In genomic region chr6:157239671-157240058, GRCh38 we compare ENCODE assay signal across 14 cellular contexts.
DNase-seq lines count a peak whose midpoint lies in the region; ATAC-seq, FAIRE-seq and TF ChIP-seq lines count a peak whose summit lies in the region.
"Had no signal": no experiment of that assay in that cellular context is flagged by ENCODE, and none has a peak within 500 bp of the region (broad histone marks: within the 10 kb centered on the region; RNA-seq: fewer than 3 reads in every experiment).

No MANE protein-coding gene starts in this region.

- ATAC-seq in gastroesophageal sphincter = no peak
- ATAC-seq in GM18519 (IDR thresholded peaks at IDR 0.05; ENCODE audit: low FRiP score, unreplicated experiment) = no peak
- ATAC-seq in GM21825 (IDR thresholded peaks at IDR 0.05; ENCODE audit: unreplicated experiment) = no peak
- ATAC-seq in GM18498 (IDR thresholded peaks at IDR 0.05; ENCODE audit: unreplicated experiment) = no peak

- H3K27me3 ChIP-seq in Peyer's patch (no peaks in the 10 kb centered on the region), gastroesophageal sphincter (no peaks in the 10 kb centered on the region), smooth muscle cell (ENCODE audit: low read depth) (peaks cover 33% of the 10 kb centered on the region)

- H3K9ac ChIP-seq in smooth muscle cell (ENCODE audit: low read depth) = no peak overlapping the region

- no peak for TF ChIP-seq POLR2A in Peyer's patch (IDR thresholded peaks at IDR 0.05)
- no peak for TF ChIP-seq POLR2A in gastroesophageal sphincter (IDR thresholded peaks at IDR 0.05)

- H3K4me1 ChIP-seq in Peyer's patch (peaks cover 0 to 41% (median 13%) of the 10 kb centered on the region in 4 donors), gastroesophageal sphincter (peaks cover 0 to 68% (median 23%) of the 10 kb centered on the region in 3 donors), smooth muscle cell (ENCODE audit: low read depth) (peaks cover 3% of the 10 kb centered on the region)

- no peaks in the 10 kb centered on the region for H3K79me2 ChIP-seq in smooth muscle cell (ENCODE audit: low read depth)

- WGBS in gastroesophageal sphincter (ENCODE audit: low coverage in 1 of 2), 2 donors = 29 to 56% methylated on average over 6 to 8 of the region's 12 CpGs
- 60% methylated on average over 12 of the region's 12 CpGs for WGBS in smooth muscle cell (ENCODE audit: low lambda C conversion rate)

- TF ChIP-seq CTCF in D721Med (IDR thresholded peaks at IDR 0.05; ENCODE audit: insufficient read depth, missing control alignments) (no peak), Peyer's patch (IDR thresholded peaks at IDR 0.05) (no peak), gastroesophageal sphincter (IDR thresholded peaks at IDR 0.05) (no peak), smooth muscle cell (IDR thresholded peaks at IDR 0.05; ENCODE audit: borderline replicate concordance, insufficient read depth, poor library complexity, severe bottlenecking) (no peak)

- H3K27ac ChIP-seq in Peyer's patch = peak overlapping the region in 3 of 4 donors; percentile 59 to 86 (median 75)
- H3K27ac ChIP-seq in gastroesophageal sphincter = peak overlapping the region; percentile 60 to 87 (median 84)
- peak overlapping the region; percentile 0 for H3K27ac ChIP-seq in smooth muscle cell (ENCODE audit: low read depth)
- H3K27ac ChIP-seq: brain microvascular endothelial cell, neutrophil had no signal

- H3K36me3 ChIP-seq in Peyer's patch = no peaks in the 10 kb centered on the region
- no peaks in the 10 kb centered on the region for H3K36me3 ChIP-seq in gastroesophageal sphincter
- H3K36me3 ChIP-seq in smooth muscle cell (ENCODE audit: low read depth) = no peaks in the 10 kb centered on the region
- H3K36me3 ChIP-seq: brain microvascular endothelial cell, left lung, neutrophil had no signal

- no peaks in the 10 kb centered on the region for H3F3A ChIP-seq in smooth muscle cell (ENCODE audit: low read depth)

- FAIRE-seq in D721Med (lab: Jason Lieb, UNC) = peak; percentile 11

- TF ChIP-seq EP300 in gastroesophageal sphincter (IDR thresholded peaks at IDR 0.05) = no peak

- H3K9me3 ChIP-seq in Peyer's patch = no peaks in the 10 kb centered on the region
- H3K9me3 ChIP-seq in gastroesophageal sphincter = no peaks in the 10 kb centered on the region
- no peaks in the 10 kb centered on the region for H3K9me3 ChIP-seq in smooth muscle cell (replicated peaks; ENCODE audit: low read depth)
- H3K9me3 ChIP-seq: left lung, neutrophil had no signal

- H2AFZ ChIP-seq in smooth muscle cell (ENCODE audit: low read depth) = no peak overlapping the region

- H3K4me2 ChIP-seq in smooth muscle cell = peak overlapping the region; percentile 83

- DNase-seq in D721Med (ENCODE audit: insufficient read length, low spot score) (peak; percentile 66), Peyer's patch (no peak), smooth muscle cell (lab: John Stamatoyannopoulos, UW; ENCODE audit: unreplicated experiment) (no peak), MV-4-11 (lab: John Stamatoyannopoulos, UW) (no peak)
- DNase-seq: brain microvascular endothelial cell, endodermal cell, hippocampal formation, left lung, T-helper 9 cell had no signal

- peak overlapping the region in 1 of 4 donors; percentile 2 for H3K4me3 ChIP-seq in Peyer's patch
- peak overlapping the region in 1 of 2 donors; percentile 45 for H3K4me3 ChIP-seq in gastroesophageal sphincter
- H3K4me3 ChIP-seq in smooth muscle cell = peak overlapping the region; percentile 35

- no peaks in the 10 kb centered on the region for H4K20me1 ChIP-seq in smooth muscle cell (ENCODE audit: low read depth)

Comparison
In these comparisons a context has a peak if more than half of its experiments do, and no peak if none do; other contexts are left out.
1. H3K27ac ChIP-seq: peak in every context shown above with its lines; median percentile 84 in gastroesophageal sphincter; 75 in Peyer's patch; 0 in smooth muscle cell.